ENCODE assay signal across 26 cellular contexts in the genomic region with DNA sequence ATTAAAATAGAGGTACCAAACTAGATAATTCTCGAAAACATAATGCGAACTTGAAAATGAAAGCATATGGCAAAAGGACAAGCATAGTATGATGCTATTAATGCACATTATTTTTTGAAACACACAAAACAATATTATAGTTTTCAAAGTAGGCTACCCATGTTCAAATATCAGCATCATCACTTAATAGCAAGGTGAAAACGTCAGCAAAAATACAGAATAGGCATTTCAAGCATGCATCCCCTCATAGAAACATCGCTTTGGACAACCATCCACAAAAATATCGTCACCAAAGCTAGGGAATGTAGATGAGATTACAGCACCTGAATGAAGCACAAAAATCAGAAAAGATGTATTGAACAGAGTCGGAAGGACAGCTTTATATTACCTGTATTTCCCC.
"Had no signal": no experiment of that assay in that cellular context is flagged by ENCODE, and none has a peak within 500 bp of the region (broad histone marks: within the 10 kb centered on the region; RNA-seq: fewer than 3 reads in every experiment).

No MANE protein-coding gene starts in this region.

- DNase-seq: stimulated activated CD4-positive, alpha-beta T cell treated with anti-CD3 and anti-CD28 coated beads, Interleukin-2, amount 100 ng/mL, for 48 hours; stimulated activated CD4-positive, alpha-beta T cell treated with anti-CD3 and anti-CD28 coated beads, Interleukin-4, amount 100 ng/mL, for 1 hour; stimulated activated CD4-positive, alpha-beta T cell treated with anti-CD3 and anti-CD28 coated beads, Interleukin-4, amount 100 ng/mL, for 24 hours; stimulated activated CD4-positive, alpha-beta T cell treated with anti-CD3 and anti-CD28 coated beads, Interleukin-4, amount 100 ng/mL, for 4 hours; stimulated activated CD8-positive, alpha-beta memory T cell treated with anti-CD3 and anti-CD28 coated beads, Interleukin-4, amount 100 ng/mL, for 48 hours; stimulated activated naive B cell treated with anti-CD40 and anti-IgM and Interleukin-4, amounts not matched to agents 10 μg/mL and 1 μg/mL and 100 μg/mL, for 72 hours; stimulated activated naive CD4-positive, alpha-beta T cell; stimulated activated naive CD4-positive, alpha-beta T cell treated with Interleukin-2 at 50 U/mL for 16 hours; stimulated activated naive CD8-positive, alpha-beta T cell treated with anti-CD3 and anti-CD28 coated beads, Interleukin-15, amount 100 ng/mL, for 72 hours; stimulated activated naive CD8-positive, alpha-beta T cell treated with anti-CD3 and anti-CD28 coated beads, Interleukin-15, Interleukin-2, amounts not matched to agents 100 U/mL and 50 U/mL, for 24 hours; stomach; substantia nigra; testis; thyroid gland; tibial artery; transverse colon; upper lobe of left lung; upper lobe of right lung; uterus had no signal

- H3K4me1 ChIP-seq: stomach, suprapubic skin, testis, thyroid gland, tibial artery, tibial nerve, transverse colon, upper lobe of left lung, upper lobe of right lung, uterus, vagina had no signal

- ATAC-seq: stimulated activated effector memory CD8-positive, alpha-beta T cell treated with anti-CD3 and anti-CD28 coated beads, Interleukin-12 subunit alpha, Interleukin-12 subunit beta, amount 100 ng/mL, for 72 hours; stimulated activated memory B cell treated with anti-CD40 and anti-IgM and Interleukin-4, amounts not matched to agents 10 μg/mL and 1 μg/mL and 100 μg/mL, for 72 hours; stimulated activated naive B cell treated with anti-CD40 and anti-IgM and Interleukin-4, amounts not matched to agents 10 μg/mL and 1 μg/mL and 100 μg/mL, for 72 hours; stimulated activated naive CD8-positive, alpha-beta T cell treated with anti-CD3 and anti-CD28 coated beads, Interleukin-15, amount 100 ng/mL, for 72 hours; stimulated activated naive CD8-positive, alpha-beta T cell treated with anti-CD3 and anti-CD28 coated beads, Interleukin-15, Interleukin-2, amounts not matched to agents 100 U/mL and 50 U/mL, for 24 hours; upper lobe of right lung had no signal

- FAIRE-seq: urothelium cell line had no signal

- H3K9me3 ChIP-seq: testis, thyroid gland, vagina had no signal

- H3K27ac ChIP-seq: stomach, suprapubic skin, testis, thoracic aorta, thyroid gland, tibial artery, tibial nerve, transverse colon, upper lobe of left lung, upper lobe of right lung, uterus, vagina had no signal

- H3K4me3 ChIP-seq: stomach, suprapubic skin, testis, thoracic aorta, thyroid gland, tibial artery, tibial nerve, transverse colon, upper lobe of left lung, upper lobe of right lung, uterus, vagina had no signal

- H3K36me3 ChIP-seq: stomach, suprapubic skin, thoracic aorta, thyroid gland, tibial artery, tibial nerve, transverse colon, upper lobe of left lung, upper lobe of right lung, uterus, vagina had no signal

- H3K27me3 ChIP-seq: stomach, suprapubic skin, testis, thyroid gland, tibial artery, tibial nerve, transverse colon, upper lobe of left lung, upper lobe of right lung, uterus, vagina had no signal
